ENCODE assay signal across 17 cellular contexts in genomic region chr19:1390594-1391423, GRCh38. TPM values are rescaled to one million over a fixed set of nuclear protein-coding genes. Genes with fewer than 3 reads are reported as not detected.
A peak's percentile ranks its signal among the peaks of the same experiment; 100 is the strongest.
DNase-seq lines count a peak whose midpoint lies in the region; ATAC-seq and TF ChIP-seq lines count a peak whose summit lies in the region.
"Had no signal": no experiment of that assay in that cellular context is flagged by ENCODE, and none has a peak within 500 bp of the region (broad histone marks: within the 10 kb centered on the region; RNA-seq: fewer than 3 reads in every experiment).

No MANE protein-coding gene starts in this region.

- no peak for ATAC-seq in HG03565 (IDR thresholded peaks at IDR 0.05; ENCODE audit: unreplicated experiment)
- ATAC-seq in HG03196 (IDR thresholded peaks at IDR 0.05; ENCODE audit: unreplicated experiment), result no peak
- ATAC-seq: GM23338, HCT116 had no signal

- H3K4me1 Mint-ChIP-seq in neural crest cell, result no peaks in the 10 kb centered on the region
- H3K4me1 Mint-ChIP-seq: GM23338 had no signal

- DNase-seq in neural crest cell (ENCODE audit: low read depth, low spot score) (no peak), GOT3 (lab: John Stamatoyannopoulos, UW) (no peak)
- DNase-seq: AML-193; Caco-2; CD4-positive, alpha-beta T cell; DMS153; DMS79; GF-D8; H7 had no signal

- peak overlapping the region; percentile 95 for H3K27ac ChIP-seq in angular gyrus (ENCODE audit: low read depth, low read length)
- peak overlapping the region; percentile 99 for H3K27ac ChIP-seq in cingulate gyrus (ENCODE audit: low read depth, low read length)
- peak overlapping the region; percentile 95 for H3K27ac ChIP-seq in temporal lobe (ENCODE audit: low read depth, low read length)
- H3K27ac ChIP-seq: C4-2B had no signal

- peaks cover 6% of the 10 kb centered on the region for H3K36me3 Mint-ChIP-seq in neural crest cell (ENCODE audit: low read depth)

- no peaks in the 10 kb centered on the region for H3K9me3 Mint-ChIP-seq in neural crest cell
- H3K9me3 Mint-ChIP-seq: CD4-positive, alpha-beta T cell; GM23338 had no signal

- peak overlapping the region; percentile 51 for H3K4me3 Mint-ChIP-seq in neural crest cell
- H3K4me3 Mint-ChIP-seq: CD4-positive, alpha-beta T cell; GM23338 had no signal

- no peak overlapping the region for H3K27ac Mint-ChIP-seq in neural crest cell (ENCODE audit: unreplicated experiment)
- H3K27ac Mint-ChIP-seq: CD4-positive, alpha-beta T cell; GM23338 had no signal

- H3K27me3 Mint-ChIP-seq in neural crest cell (ENCODE audit: low read depth), result no peaks in the 10 kb centered on the region
- H3K27me3 Mint-ChIP-seq: CD4-positive, alpha-beta T cell had no signal

- no peak for TF ChIP-seq CTCF in neural crest cell (conservative IDR thresholded peaks at IDR 0.05)

RNA-seq across cellular contexts. Expression of gene NDUFS7, which starts 7.1 kb away (rescaled TPM):
- total RNA-seq in neural crest cell (89.7 and 90.6 TPM in 2 replicates), temporal lobe (21.4 TPM)

RNA-seq across cellular contexts. Expression of gene GAMT, which starts 10.5 kb away (rescaled TPM):
- 42.6 and 45.6 TPM in 2 replicates for total RNA-seq in neural crest cell
- total RNA-seq in temporal lobe, result 10.3 TPM

RNA-seq across cellular contexts. Expression of gene DAZAP1, which starts 16.6 kb away (rescaled TPM):
- 146 and 157 TPM in 2 replicates for total RNA-seq in neural crest cell
- 25.8 TPM for total RNA-seq in temporal lobe

RNA-seq across cellular contexts. Expression of gene RPS15, which starts 47.4 kb away (rescaled TPM):
- total RNA-seq in neural crest cell (1,578 and 1,580 TPM in 2 replicates), temporal lobe (418 TPM)

RNA-seq across cellular contexts. Expression of gene APC2, which starts 59.1 kb away (rescaled TPM):
- total RNA-seq in neural crest cell, result 39.2 and 43.0 TPM in 2 replicates
- total RNA-seq in temporal lobe, result 193 TPM
